ENCODE assay signal across 9 cellular contexts in the genomic region with DNA sequence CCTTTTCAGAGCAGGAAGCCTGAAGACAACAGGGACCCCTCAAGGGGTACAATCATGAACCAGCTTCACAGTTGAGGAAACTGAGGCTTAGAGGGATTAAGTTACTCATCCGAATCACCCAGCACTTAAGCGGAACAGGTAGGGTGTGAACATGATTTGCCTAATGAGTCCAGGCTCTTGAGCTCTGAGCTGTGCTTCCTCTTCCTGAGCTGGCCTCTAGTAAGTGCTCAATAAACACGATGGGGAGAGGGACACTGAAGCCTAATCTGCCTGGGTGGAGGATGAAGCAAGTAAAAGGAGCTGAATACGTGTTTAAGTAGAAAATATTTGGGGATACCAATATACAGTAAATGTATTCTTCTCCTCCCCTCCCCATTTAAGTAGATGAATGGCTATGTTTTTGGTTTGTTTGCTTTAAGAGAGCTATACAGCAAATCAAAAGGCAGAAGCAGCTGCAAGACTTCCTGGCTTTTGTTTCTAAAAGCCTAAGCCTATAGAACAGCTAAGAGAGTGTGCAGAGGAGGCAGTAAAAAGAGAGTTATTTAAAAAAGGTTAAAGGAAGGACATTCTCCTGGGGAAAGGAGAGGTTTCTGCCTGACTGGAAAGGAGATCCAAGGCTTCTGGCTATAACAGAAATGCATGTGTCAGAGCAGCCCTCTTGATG. TPM values are rescaled to one million over a fixed set of nuclear protein-coding genes. Genes with fewer than 3 reads are reported as not detected.
DNase-seq lines count a peak whose midpoint lies in the region; ATAC-seq and TF ChIP-seq lines count a peak whose summit lies in the region.
"Had no signal": no experiment of that assay in that cellular context is flagged by ENCODE, and none has a peak within 500 bp of the region (broad histone marks: within the 10 kb centered on the region; RNA-seq: fewer than 3 reads in every experiment).

No MANE protein-coding gene starts in this region.

- TF ChIP-seq EP300 in transverse colon (IDR thresholded peaks at IDR 0.05; ENCODE audit: low read depth): no peak

- no peak for TF ChIP-seq CTCF in endothelial cell (IDR thresholded peaks at IDR 0.05; ENCODE audit: unreplicated experiment)
- TF ChIP-seq CTCF in transverse colon (IDR thresholded peaks at IDR 0.05): no peak
- no peak for TF ChIP-seq CTCF in testis (IDR thresholded peaks at IDR 0.05)

- WGBS in transverse colon (ENCODE audit: low coverage in 1 of 2), 2 donors: 66 to 87% methylated on average over 4 of the region's 4 CpGs
- 86 to 87% methylated on average over 4 of the region's 4 CpGs for WGBS in testis, 2 donors

- peak overlapping the region; percentile 82 to 87 (median 84) for H3K27ac ChIP-seq in transverse colon
- no peak overlapping the region for H3K27ac ChIP-seq in testis

- H3K4me1 ChIP-seq in transverse colon: peaks cover 7 to 41% (median 10%) of the 10 kb centered on the region in 4 donors
- peaks cover 5% of the 10 kb centered on the region for H3K4me1 ChIP-seq in testis
- H3K4me1 ChIP-seq: breast epithelium had no signal

- no peak for ATAC-seq in GM18505 (IDR thresholded peaks at IDR 0.05; ENCODE audit: unreplicated experiment)
- ATAC-seq in HG03439 (IDR thresholded peaks at IDR 0.05; ENCODE audit: unreplicated experiment): no peak

- H3K4me3 Mint-ChIP-seq in activated naive CD4-positive, alpha-beta T cell treated with anti-CD3 and anti-CD28 coated beads, Interleukin-2, amount 10 ng/mL, durations not matched to agents 7 days and 5 days: no peak overlapping the region
- H3K4me3 Mint-ChIP-seq in endothelial cell (ENCODE audit: unreplicated experiment): no peak overlapping the region

- no peaks in the 10 kb centered on the region for H3K27me3 ChIP-seq in transverse colon
- no peaks in the 10 kb centered on the region for H3K27me3 ChIP-seq in testis
- H3K27me3 ChIP-seq: breast epithelium had no signal

- in situ Hi-C loops in transverse colon (cut with MboI; ENCODE audit: low pct_ligation_motif_present in 1 of 4, low pct_unique_long_range_greater_than_20kb in 1 of 4, low sequenced_read_pairs in 3 of 4): loop anchor here (5.0 to 25.0 kb wide), 4 partner anchors 191 to 331 kb away; no protein-coding TSS in a partner anchor

- H3K9me3 ChIP-seq in transverse colon (no peaks in the 10 kb centered on the region), testis (no peaks in the 10 kb centered on the region)
- H3K9me3 ChIP-seq: breast epithelium had no signal

- peaks cover 10% of the 10 kb centered on the region for H3K36me3 Mint-ChIP-seq in activated naive CD4-positive, alpha-beta T cell treated with anti-CD3 and anti-CD28 coated beads, Interleukin-2, amount 10 ng/mL, durations not matched to agents 7 days and 5 days
- H3K36me3 Mint-ChIP-seq in endothelial cell (ENCODE audit: low read depth, unreplicated experiment): no peaks in the 10 kb centered on the region

- H3K9me3 Mint-ChIP-seq in activated naive CD4-positive, alpha-beta T cell treated with anti-CD3 and anti-CD28 coated beads, Interleukin-2, amount 10 ng/mL, durations not matched to agents 7 days and 5 days: no peaks in the 10 kb centered on the region
- no peaks in the 10 kb centered on the region for H3K9me3 Mint-ChIP-seq in endothelial cell (ENCODE audit: unreplicated experiment)

- H3K4me3 ChIP-seq in transverse colon: no peak overlapping the region
- no peak overlapping the region for H3K4me3 ChIP-seq in testis
- H3K4me3 ChIP-seq: breast epithelium had no signal

- H3K27me3 Mint-ChIP-seq in activated naive CD4-positive, alpha-beta T cell treated with anti-CD3 and anti-CD28 coated beads, Interleukin-2, amount 10 ng/mL, durations not matched to agents 7 days and 5 days: no peaks in the 10 kb centered on the region
- peaks cover 4% of the 10 kb centered on the region for H3K27me3 Mint-ChIP-seq in endothelial cell (ENCODE audit: unreplicated experiment)

- DNase-seq in activated naive CD4-positive, alpha-beta T cell treated with anti-CD3 and anti-CD28 coated beads, Interleukin-2, amount 10 ng/mL, durations not matched to agents 7 days and 5 days: no peak
- no peak for DNase-seq in activated naive CD4-positive, alpha-beta T cell treated with anti-CD3 and anti-CD28 coated beads, Interleukin-2, amount 50 U/mL, for 16 hours
- peak; percentile 31 for DNase-seq in NCI-H748 treated with DMSO at 0.1 percent for 48 hours (lab: John Stamatoyannopoulos, UW)
- DNase-seq in endothelial cell (ENCODE audit: low spot score): no peak
- DNase-seq in transverse colon: no peak
- no peak for DNase-seq in testis

- H3K27ac Mint-ChIP-seq in activated naive CD4-positive, alpha-beta T cell treated with anti-CD3 and anti-CD28 coated beads, Interleukin-2, amount 10 ng/mL, durations not matched to agents 7 days and 5 days: peak overlapping the region; percentile 91
- peak overlapping the region; percentile 68 for H3K27ac Mint-ChIP-seq in endothelial cell (ENCODE audit: unreplicated experiment)

- intact Hi-C loops in transverse colon (cut with DNase I; ENCODE audit: low total_unique reads): loop anchor here (2.0 kb wide), 1 partner anchor 192 kb away; no protein-coding TSS in a partner anchor
- intact Hi-C loops in testis (cut with DNase I; ENCODE audit: low total_unique reads): no loop called here

- CTCF ChIA-PET in activated naive CD4-positive, alpha-beta T cell treated with anti-CD3 and anti-CD28 coated beads, Interleukin-2, amount 10 ng/mL, durations not matched to agents 7 days and 5 days (lab: Charles Lee): interaction anchor here (0.5 to 5.8 kb wide), 28 partner anchors 9 to 322 kb away, joined by 3 to 383 read pairs (median 6); a partner anchor contains a TSS

- peaks cover 36% of the 10 kb centered on the region for H3K4me1 Mint-ChIP-seq in activated naive CD4-positive, alpha-beta T cell treated with anti-CD3 and anti-CD28 coated beads, Interleukin-2, amount 10 ng/mL, durations not matched to agents 7 days and 5 days
- peaks cover 36% of the 10 kb centered on the region for H3K4me1 Mint-ChIP-seq in endothelial cell (ENCODE audit: unreplicated experiment)

- H3K36me3 ChIP-seq in transverse colon: no peaks in the 10 kb centered on the region
- H3K36me3 ChIP-seq in testis (ENCODE audit: low read depth, missing control alignments): no peaks in the 10 kb centered on the region
- H3K36me3 ChIP-seq: breast epithelium had no signal

- no peak for TF ChIP-seq POLR2A in transverse colon (IDR thresholded peaks at IDR 0.05)
- no peak for TF ChIP-seq POLR2A in testis (IDR thresholded peaks at IDR 0.05)
- TF ChIP-seq POLR2A in GM18505 (IDR thresholded peaks at IDR 0.05; ENCODE audit: borderline replicate concordance, extremely low read depth, insufficient read depth, insufficient read length): no peak

RNA-seq across cellular contexts. Expression of a gene that starts 20.5 kb away (rescaled TPM):
- total RNA-seq in endothelial cell (ENCODE audit: unreplicated experiment): 10.0 TPM
- 10 to 100 TPM in 3 of 4 donors, 1 to 10 TPM in 1; 4.6 to 33.7 (median 23.3) TPM for total RNA-seq in transverse colon
- total RNA-seq in testis: 10 to 100 TPM; 25.1 to 45.9 TPM
- 67.6 TPM for polyA plus RNA-seq in testis (ENCODE audit: insufficient read depth, low read depth, low replicate concordance)

RNA-seq across cellular contexts. Expression of a gene that starts 22.5 kb away (rescaled TPM):
- total RNA-seq in endothelial cell (ENCODE audit: unreplicated experiment) (9.4 TPM), transverse colon (10 to 100 TPM; 34.8 to 55.8 (median 46.8) TPM), testis (10 to 100 TPM; 33.1 to 46.0 TPM)
- 11.2 TPM for polyA plus RNA-seq in testis (ENCODE audit: insufficient read depth, low read depth, low replicate concordance)

Comparison
In these comparisons a context has a peak if more than half of its experiments do, and no peak if none do; other contexts are left out.
1. H3K27ac ChIP-seq: peak in transverse colon (4 of 4); none in testis (0 of 2).